ENCODE assay signal across 8 cellular contexts in genomic region chr6:26520840-26521484, GRCh38. TPM values are rescaled to one million over a fixed set of nuclear protein-coding genes. Genes with fewer than 3 reads are reported as not detected.
DNase-seq lines count a peak whose midpoint lies in the region; ATAC-seq and TF ChIP-seq lines count a peak whose summit lies in the region.

No MANE protein-coding gene starts in this region.

- TF ChIP-seq CTCF in GM23338 (conservative IDR thresholded peaks at IDR 0.05; ENCODE audit: low read depth in 2 of 2) (no peak), foreskin keratinocyte (conservative IDR thresholded peaks at IDR 0.05) (no peak)

- peak overlapping the region; percentile 75 for H3K4me2 ChIP-seq in GM23338

- H3K27ac ChIP-seq in GM23338 (ENCODE audit: low read depth) (peak overlapping the region; percentile 77), foreskin keratinocyte (peak overlapping the region; percentile 80), subcutaneous abdominal adipose tissue (ENCODE audit: low read depth, low read length) (peak overlapping the region; percentile 90)

- DNase-seq in EL (peak; percentile 85), GM23338 (ENCODE audit: low spot score) (peak; percentile 84), Kasumi-1 (lab: John Stamatoyannopoulos, UW) (peak; percentile 73 to 77), SHP77 treated with DMSO at 0.1 percent for 48 hours (lab: John Stamatoyannopoulos, UW) (peak; percentile 62), activated gamma-delta T cell treated with Interleukin-2 at 50 U/mL for 16 hours (peak; percentile 84), foreskin keratinocyte (peak; percentile 44 to 68)

- H3K4me1 Mint-ChIP-seq in GM23338 = peaks cover 27% of the 10 kb centered on the region

- peak overlapping the region; percentile 68 for H3K4me3 ChIP-seq in GM23338
- peak overlapping the region; percentile 49 for H3K4me3 ChIP-seq in neuron (ENCODE audit: low read length)
- peak overlapping the region; percentile 71 to 87 (median 80) for H3K4me3 ChIP-seq in subcutaneous abdominal adipose tissue (ENCODE audit: low read depth in 1 of 5, low read length in 5 of 5)

- H3K4me1 ChIP-seq in GM23338 (ENCODE audit: insufficient read depth) (peaks cover 17% of the 10 kb centered on the region; the same call in 1 of the 2 replicates), foreskin keratinocyte (peaks cover 15% of the 10 kb centered on the region), neuron (ENCODE audit: insufficient read depth, low read length) (no peaks in the 10 kb centered on the region), subcutaneous abdominal adipose tissue (ENCODE audit: control insufficient read depth in 5 of 5, insufficient read depth in 5 of 5, low read length in 5 of 5) (peaks cover 3 to 25% (median 19%) of the 10 kb centered on the region in 5 donors)

- peaks cover 8% of the 10 kb centered on the region for H3K27me3 Mint-ChIP-seq in GM23338 (ENCODE audit: insufficient read depth, low read depth, poor library complexity)

- ATAC-seq in GM23338 = peak; percentile 72
- peak; percentile 84 for ATAC-seq in foreskin keratinocyte

- H3K79me2 ChIP-seq in GM23338 (replicated peaks; ENCODE audit: insufficient read depth) = peaks cover 9% of the 10 kb centered on the region; the same call in 1 of the 2 replicates

- H3K27me3 ChIP-seq in GM23338 (ENCODE audit: insufficient read depth) = no peaks in the 10 kb centered on the region
- H3K27me3 ChIP-seq in foreskin keratinocyte = no peaks in the 10 kb centered on the region
- H3K27me3 ChIP-seq in neuron (ENCODE audit: insufficient read depth, low read length) = no peaks in the 10 kb centered on the region
- no peaks in the 10 kb centered on the region for H3K27me3 ChIP-seq in subcutaneous abdominal adipose tissue (ENCODE audit: control insufficient read depth in 5 of 5, insufficient read depth in 4 of 5, low read length in 5 of 5)

- no peaks in the 10 kb centered on the region for H3K36me3 ChIP-seq in GM23338 (ENCODE audit: insufficient read depth)
- no peaks in the 10 kb centered on the region for H3K36me3 ChIP-seq in neuron (ENCODE audit: insufficient read depth, low read length)
- no peaks in the 10 kb centered on the region for H3K36me3 ChIP-seq in subcutaneous abdominal adipose tissue (ENCODE audit: control insufficient read depth in 5 of 5, insufficient read depth in 5 of 5, low read length in 5 of 5)

- peak overlapping the region; percentile 97 for H3K4me3 Mint-ChIP-seq in GM23338

- H3F3A ChIP-seq in GM23338 (replicated peaks; ENCODE audit: low read depth) = 0 out of 2 replicates have a peak, but pooled peaks cover 3% of the 10 kb centered on the region

- H3K9ac ChIP-seq in subcutaneous abdominal adipose tissue (ENCODE audit: low read length in 5 of 5) = peak overlapping the region; percentile 28 to 93 (median 80)

- H3K9me3 ChIP-seq in neuron (ENCODE audit: low read length) (no peaks in the 10 kb centered on the region), subcutaneous abdominal adipose tissue (ENCODE audit: control insufficient read depth in 5 of 5, low read length in 5 of 5) (no peaks in the 10 kb centered on the region)

- H2AFZ ChIP-seq in GM23338 (peak overlapping the region; percentile 48), neuron (ENCODE audit: low read depth, low read length) (peak overlapping the region; percentile 33)

- H3K9me3 Mint-ChIP-seq in GM23338 = peaks cover 4% of the 10 kb centered on the region; the same call in 2 of the 3 replicates

- peaks cover 4% of the 10 kb centered on the region for H3K36me3 Mint-ChIP-seq in GM23338 (ENCODE audit: low read depth)

- H3K9me2 ChIP-seq in GM23338 (ENCODE audit: insufficient read depth) = no peaks in the 10 kb centered on the region

- peak overlapping the region; percentile 96 for H3K27ac Mint-ChIP-seq in GM23338

- no peaks in the 10 kb centered on the region for H4K20me1 ChIP-seq in GM23338 (replicated peaks; ENCODE audit: insufficient read depth)

TF ChIP-seq in GM23338, 12 proteins besides CTCF, POLR2A, EP300 and RAD21:
- no peak for TF ChIP-seq ZNF331 (CRISPR knock-in tag; IDR thresholded peaks at IDR 0.05; ENCODE audit: low read depth)
- TF ChIP-seq POLR2AphosphoS5 (IDR thresholded peaks at IDR 0.05; ENCODE audit: low read depth) = peak; percentile 63
- peak; percentile 40; the same call in 1 of the 2 replicates for TF ChIP-seq CREB1 (CRISPR knock-in tag; IDR thresholded peaks at IDR 0.05; ENCODE audit: low read depth)

RNA-seq across cellular contexts. Expression of gene HMGN4, which starts 17.2 kb away (rescaled TPM):
- total RNA-seq in GM23338 (2014; rRNA removed; shearing (Covaris generic)) = 76.5 and 91.4 TPM in 2 replicates
- 26.2 and 35.3 TPM in 2 replicates for polyA plus RNA-seq in GM23338 (2016; fragmentation: Nextera tagmentation; extraction: Ambion mirVana)
- 71.0 and 77.1 TPM in 2 replicates for total RNA-seq in foreskin keratinocyte
- polyA plus RNA-seq in foreskin keratinocyte = 35.9 and 43.7 TPM in 2 replicates

RNA-seq across cellular contexts. Expression of gene BTN1A1, which starts 20.9 kb away (rescaled TPM):
- 0.38 and 0.50 TPM in 2 replicates for total RNA-seq in GM23338 (2014; rRNA removed; shearing (Covaris generic))
- 0.09 and 0.13 TPM in 2 replicates for polyA plus RNA-seq in GM23338 (2016; fragmentation: Nextera tagmentation; extraction: Ambion mirVana)
- total RNA-seq in foreskin keratinocyte = not detected in 2 replicates
- not detected in 2 replicates for polyA plus RNA-seq in foreskin keratinocyte

Comparison
In these comparisons a context has a peak if more than half of its experiments do, and no peak if none do; other contexts are left out.
1. Peak in every context shown above with its lines: DNase-seq, ATAC-seq, H3K4me3 ChIP-seq and H3K27ac ChIP-seq.